In genomic region chr2:226185613-226186211, GRCh38 we compare ENCODE assay signal across 11 cellular contexts.
A peak's percentile ranks its signal among the peaks of the same experiment; 100 is the strongest.
DNase-seq lines count a peak whose midpoint lies in the region; ATAC-seq and TF ChIP-seq lines count a peak whose summit lies in the region.
"Had no signal": no experiment of that assay in that cellular context is flagged by ENCODE, and none has a peak within 500 bp of the region (broad histone marks: within the 10 kb centered on the region; RNA-seq: fewer than 3 reads in every experiment).

No MANE protein-coding gene starts in this region.

- 19 to 29% methylated on average over 3 of the region's 3 CpGs for WGBS in sigmoid colon, 2 donors

- H3K36me3 ChIP-seq in sigmoid colon: no peaks in the 10 kb centered on the region
- H3K36me3 ChIP-seq: upper lobe of left lung had no signal

- TF ChIP-seq EP300 in sigmoid colon (IDR thresholded peaks at IDR 0.05): peak in 1 of 4 donors; percentile 88

- TF ChIP-seq CTCF in fibroblast of mammary gland (conservative IDR thresholded peaks at IDR 0.05; ENCODE audit: control insufficient read depth, insufficient read depth, low read depth, low read length): no peak
- no peak for TF ChIP-seq CTCF in sigmoid colon (IDR thresholded peaks at IDR 0.05)

- no peak for ATAC-seq in GM19328 (IDR thresholded peaks at IDR 0.05; ENCODE audit: unreplicated experiment)

- peak overlapping the region; percentile 7 to 76 (median 54) for H3K27ac ChIP-seq in sigmoid colon
- no peak overlapping the region for H3K27ac ChIP-seq in caudate nucleus (ENCODE audit: low read depth, low read length)
- H3K27ac ChIP-seq: upper lobe of left lung had no signal

- no peaks in the 10 kb centered on the region for H3K9me3 ChIP-seq in sigmoid colon
- H3K9me3 ChIP-seq: upper lobe of left lung had no signal

- H3K27me3 ChIP-seq in sigmoid colon: no peaks in the 10 kb centered on the region
- H3K27me3 ChIP-seq: upper lobe of left lung had no signal

- H3K4me3 ChIP-seq in fibroblast of mammary gland (ENCODE audit: control insufficient read depth, low read depth, low read length) (no peak overlapping the region), sigmoid colon (no peak overlapping the region)
- H3K4me3 ChIP-seq: upper lobe of left lung had no signal

- no peak for TF ChIP-seq POLR2A in sigmoid colon (IDR thresholded peaks at IDR 0.05)

- intact Hi-C loops in sigmoid colon (cut with DNase I): loop anchor here (10.0 kb wide), 1 partner anchor 609 kb away; the partner anchor contains the start of gene IRS1

- DNase-seq in GM04504 (ENCODE audit: low read depth): peak; percentile 87
- DNase-seq in RPMI7951 (ENCODE audit: low read depth): peak; percentile 80
- DNase-seq in fibroblast of mammary gland (ENCODE audit: low read depth): peak; percentile 92
- no peak for DNase-seq in sigmoid colon
- DNase-seq in Ammon's horn (ENCODE audit: low spot score): no peak
- DNase-seq in caudate nucleus (lab: John Stamatoyannopoulos, UW): no peak
- no peak for DNase-seq in central memory CD4-positive, alpha-beta T cell
- DNase-seq: GOT3, MM.1S, upper lobe of left lung had no signal

- H3K4me1 ChIP-seq in sigmoid colon: peaks cover 0 to 42% (median 35%) of the 10 kb centered on the region in 4 donors

Comparison
In these comparisons a context has a peak if more than half of its experiments do, and no peak if none do; other contexts are left out.
1. DNase-seq: peak in GM04504 (single experiment), RPMI7951 (single experiment) and fibroblast of mammary gland (single experiment); none in sigmoid colon (single experiment), Ammon's horn (single experiment), caudate nucleus (0 of 61) and central memory CD4-positive, alpha-beta T cell (single experiment).